ENCODE assay signal across 8 cellular contexts in genomic region chr17:21280081-21280518, GRCh38. TPM values are rescaled to one million over a fixed set of nuclear protein-coding genes. Genes with fewer than 3 reads are reported as not detected.
DNase-seq lines count a peak whose midpoint lies in the region; ATAC-seq and TF ChIP-seq lines count a peak whose summit lies in the region.

No MANE protein-coding gene starts in this region.

- TF ChIP-seq CTCF in GM12872 (IDR thresholded peaks at IDR 0.05; ENCODE audit: insufficient read depth, low read depth, low read length) (peak; percentile 100), VCaP (conservative IDR thresholded peaks at IDR 0.05) (peak; percentile 97), body of pancreas (IDR thresholded peaks at IDR 0.05) (peak; percentile 90 to 98 (median 96))

- no peaks in the 10 kb centered on the region for H3K36me3 ChIP-seq in body of pancreas (replicated peaks in 1 of 2; ENCODE audit: insufficient read depth in 1 of 2, low read depth in 2 of 2)

- intact Hi-C loops in body of pancreas (cut with DNase I), result loop anchor here (5.0 kb wide), 1 partner anchor 232 kb away; no protein-coding TSS in a partner anchor

- no peak overlapping the region for H3K4me3 ChIP-seq in body of pancreas

- peak; percentile 25 for DNase-seq in NCI-H2196 treated with DMSO at 0.1 percent for 48 hours (lab: John Stamatoyannopoulos, UW; ENCODE audit: unreplicated experiment)
- DNase-seq in body of pancreas, result peak; percentile 89 to 92 (median 90)
- peak; percentile 87 for DNase-seq in inferior parietal cortex (ENCODE audit: extremely low spot score)
- peak; percentile 86 to 93 (median 88) for DNase-seq in stimulated activated CD4-positive, alpha-beta T cell treated with anti-CD3 and anti-CD28 coated beads, Interleukin-1b, Interleukin-23, amount 100 ng/mL, for 24 hours (ENCODE audit: low read depth in 4 of 4, low spot score in 1 of 4)
- no peak for DNase-seq in NCI-H2107 treated with DMSO at 0.1 percent for 48 hours (lab: John Stamatoyannopoulos, UW; ENCODE audit: unreplicated experiment)

- 16 to 35% methylated on average over 6 to 10 of the region's 10 CpGs for WGBS in body of pancreas, 2 donors

- H3K9me3 ChIP-seq in body of pancreas, result no peaks in the 10 kb centered on the region

- H3K4me1 ChIP-seq in body of pancreas, result peaks cover 18% of the 10 kb centered on the region

- H3K27me3 ChIP-seq in body of pancreas, result no peaks in the 10 kb centered on the region

- TF ChIP-seq POLR2A in body of pancreas (IDR thresholded peaks at IDR 0.05), result no peak

- ATAC-seq in HG02852 (IDR thresholded peaks at IDR 0.05; ENCODE audit: unreplicated experiment) (peak; percentile 25), body of pancreas (peak; percentile 30)

- H3K27ac ChIP-seq in VCaP (no peak overlapping the region), body of pancreas (no peak overlapping the region)

RNA-seq across cellular contexts. Expression of gene MAP2K3, which starts 4.4 kb away (rescaled TPM):
- 10 to 100 TPM; 15.3 to 48.1 TPM for total RNA-seq in body of pancreas

RNA-seq across cellular contexts. Expression of gene NATD1, which starts 26.9 kb away (rescaled TPM):
- 1 to 10 TPM; 2.6 to 7.0 TPM for total RNA-seq in body of pancreas
